16 cellular contexts compared by ENCODE assay signal in genomic region chr13:33244907-33245287, GRCh38.
"Had no signal": no experiment of that assay in that cellular context is flagged by ENCODE, and none has a peak within 500 bp of the region (broad histone marks: within the 10 kb centered on the region; RNA-seq: fewer than 3 reads in every experiment).

No MANE protein-coding gene starts in this region.

- H3K9me3 ChIP-seq: neutrophil, tibial artery, vagina had no signal

- H3K27me3 Mint-ChIP-seq: activated B cell treated with CpG ODN at 0.5 μM for 24 hours; dendritic cell treated with granulocyte-macrophage colony-stimulating factor and Interleukin-4, amounts not matched to agents 40 ng/mL and 50 ng/mL, for 4 days had no signal

- H3K27ac Mint-ChIP-seq: activated B cell treated with CpG ODN at 0.5 μM for 24 hours; activated CD4-positive, alpha-beta T cell treated with anti-CD3 and anti-CD28 coated beads, Interleukin-2, amount 10 ng/mL, durations not matched to agents 7 days and 5 days; activated naive CD8-positive, alpha-beta T cell; dendritic cell treated with granulocyte-macrophage colony-stimulating factor and Interleukin-4, amounts not matched to agents 40 ng/mL and 50 ng/mL, for 4 days had no signal

- H3K4me3 Mint-ChIP-seq: activated B cell treated with CpG ODN at 0.5 μM for 24 hours; activated CD4-positive, alpha-beta T cell treated with anti-CD3 and anti-CD28 coated beads, Interleukin-2, amount 10 ng/mL, durations not matched to agents 7 days and 5 days; activated naive CD8-positive, alpha-beta T cell; dendritic cell treated with granulocyte-macrophage colony-stimulating factor and Interleukin-4, amounts not matched to agents 40 ng/mL and 50 ng/mL, for 4 days had no signal

- DNase-seq: activated B cell treated with CpG ODN at 0.5 μM for 24 hours; activated CD4-positive, alpha-beta T cell treated with anti-CD3 and anti-CD28 coated beads, Interleukin-2, amount 10 ng/mL, durations not matched to agents 7 days and 5 days; activated CD8-positive, alpha-beta memory T cell treated with anti-CD3 and anti-CD28 coated beads for 24 hours; activated gamma-delta T cell treated with Interleukin-2 at 50 U/mL for 16 hours; amniotic stem cell; body of pancreas; cerebellar nuclear complex; hypothalamus; posterior cingulate gyrus; retina; stimulated activated naive CD4-positive, alpha-beta T cell; tibial artery had no signal

- H3K4me3 ChIP-seq: body of pancreas, tibial artery, vagina had no signal

- H3K9me3 Mint-ChIP-seq: activated CD4-positive, alpha-beta T cell treated with anti-CD3 and anti-CD28 coated beads, Interleukin-2, amount 10 ng/mL, durations not matched to agents 7 days and 5 days; dendritic cell treated with granulocyte-macrophage colony-stimulating factor and Interleukin-4, amounts not matched to agents 40 ng/mL and 50 ng/mL, for 4 days had no signal

- H3K4me1 Mint-ChIP-seq: activated B cell treated with CpG ODN at 0.5 μM for 24 hours; activated CD4-positive, alpha-beta T cell treated with anti-CD3 and anti-CD28 coated beads, Interleukin-2, amount 10 ng/mL, durations not matched to agents 7 days and 5 days had no signal

- H3K27me3 ChIP-seq: body of pancreas, neutrophil, tibial artery, vagina had no signal

- ATAC-seq: body of pancreas had no signal

- H3K27ac ChIP-seq: neutrophil, tibial artery, vagina had no signal

- H3K4me1 ChIP-seq: tibial artery, vagina had no signal

- H3K36me3 ChIP-seq: neutrophil, tibial artery, vagina had no signal

- H3K36me3 Mint-ChIP-seq: activated naive CD8-positive, alpha-beta T cell had no signal
